17 cellular contexts compared by ENCODE assay signal in genomic region chr9:134681061-134681661, GRCh38. TPM values are rescaled to one million over a fixed set of nuclear protein-coding genes. Genes with fewer than 3 reads are reported as not detected.
DNase-seq lines count a peak whose midpoint lies in the region; ATAC-seq and TF ChIP-seq lines count a peak whose summit lies in the region.
"Had no signal": no experiment of that assay in that cellular context is flagged by ENCODE, and none has a peak within 500 bp of the region (broad histone marks: within the 10 kb centered on the region; RNA-seq: fewer than 3 reads in every experiment).

No MANE protein-coding gene starts in this region.

- H3K9ac ChIP-seq in IMR-90 (ENCODE audit: low read depth, low read length): no peak overlapping the region
- H3K9ac ChIP-seq in mesenchymal stem cell (ENCODE audit: low read length): peak overlapping the region; percentile 30

- H3K36me3 ChIP-seq in IMR-90 (ENCODE audit: control insufficient read depth, insufficient read depth, low read length): peaks cover 21% of the 10 kb centered on the region
- peaks cover 15 to 17% of the 10 kb centered on the region in 2 experiments for H3K36me3 ChIP-seq in mesenchymal stem cell (ENCODE audit: control insufficient read depth in 1 of 2, insufficient read depth in 2 of 2, low read depth in 1 of 2, low read length in 2 of 2)
- no peaks in the 10 kb centered on the region for H3K36me3 ChIP-seq in tibial artery
- H3K36me3 ChIP-seq: neutrophil had no signal

- H2BK15ac ChIP-seq in IMR-90 (ENCODE audit: low read depth, low read length): no peak overlapping the region
- peak overlapping the region; percentile 78 for H2BK15ac ChIP-seq in mesenchymal stem cell (ENCODE audit: low read depth, poor library complexity, severe bottlenecking)

- no peak overlapping the region for H3K4me3 ChIP-seq in IMR-90 (ENCODE audit: insufficient read depth, low read depth, low read length)
- no peak overlapping the region for H3K4me3 ChIP-seq in fibroblast of pulmonary artery (replicated peaks; ENCODE audit: low read depth, low read length)
- no peak overlapping the region for H3K4me3 ChIP-seq in mesenchymal stem cell (ENCODE audit: insufficient read depth in 1 of 2, low read depth in 1 of 2, low read length in 2 of 2)
- no peak overlapping the region for H3K4me3 ChIP-seq in tibial artery

- H2BK12ac ChIP-seq in mesenchymal stem cell (ENCODE audit: low read length in 2 of 2): peak overlapping the region in 1 of 2 experiments; percentile 51

- H2BK5ac ChIP-seq in IMR-90 (ENCODE audit: low read depth, low read length, poor library complexity, severe bottlenecking) (peak overlapping the region; percentile 34), mesenchymal stem cell (ENCODE audit: low read depth, low read length, poor library complexity, severe bottlenecking) (no peak overlapping the region)

- intact Hi-C loops in IMR-90 (cut with micrococcal nuclease) (no loop called here), tibial artery (cut with DNase I; ENCODE audit: low total_unique reads) (no loop called here)

- H4K8ac ChIP-seq in IMR-90 (ENCODE audit: low read depth in 2 of 2, low read length in 2 of 2): peak overlapping the region in 1 of 2 experiments; percentile 22; a peak in 1 of 4 replicates
- peak overlapping the region; percentile 1 for H4K8ac ChIP-seq in mesenchymal stem cell (ENCODE audit: low read length)

- H3K4me2 ChIP-seq in IMR-90 (ENCODE audit: low read depth, low read length): peak overlapping the region; percentile 26
- H3K4me2 ChIP-seq in mesenchymal stem cell (ENCODE audit: low read length, poor library complexity, severe bottlenecking): peak overlapping the region; percentile 49

- H2AK9ac ChIP-seq in IMR-90 (replicated peaks; ENCODE audit: low read depth, low read length, poor library complexity): peak overlapping the region; percentile 28

- 58% methylated on average over 11 of the region's 22 CpGs; no CpG with 5 or more reads in 1 of the 2 experiments for WGBS in IMR-90 (ENCODE audit: extremely low coverage in 2 of 2, insufficient read length in 1 of 2), 2 experiments
- 45% methylated on average over 22 of the region's 22 CpGs for WGBS in mesenchymal stem cell

- DNase-seq in IMR-90 (peak; percentile 44), fibroblast of pulmonary artery (ENCODE audit: low read depth) (peak; percentile 15), mesenchymal stem cell (peak; percentile 69), tibial artery (peak in 1 of 2 donors; percentile 67), NCI-H187 treated with DMSO at 0.1 percent for 48 hours (lab: John Stamatoyannopoulos, UW) (no peak), DMS79 treated with DMSO at 0.1 percent for 48 hours (lab: John Stamatoyannopoulos, UW) (no peak), HK-2 (ENCODE audit: unreplicated experiment) (no peak), NOMO-1 (lab: John Stamatoyannopoulos, UW; ENCODE audit: unreplicated experiment in 2 of 2) (no peak)
- DNase-seq: activated CD4-positive, alpha-beta T cell treated with anti-CD3 and anti-CD28 coated beads for 48 hours; activated T-cell treated with anti-CD3 and anti-CD28 coated beads, Interleukin-2, amount 50 U/mL, for 1 hour; C1 segment of cervical spinal cord; dermis blood vessel endothelial cell; NCI-H82; SHP77; small intestine; T1000 had no signal

- H3K79me1 ChIP-seq in IMR-90 (ENCODE audit: low read depth in 1 of 2, low read length in 2 of 2) (peaks cover 26 to 94% of the 10 kb centered on the region in 2 experiments), mesenchymal stem cell (replicated peaks; ENCODE audit: low read length, poor library complexity, severe bottlenecking) (peaks cover 30% of the 10 kb centered on the region)

- in situ Hi-C loops in IMR-90 (cut with MboI; ENCODE audit: low sequenced_read_pairs): no loop called here

- no peak overlapping the region; the same call in 1 of the 2 replicates for H4K91ac ChIP-seq in IMR-90 (ENCODE audit: insufficient read depth, low read depth, low read length)
- no peak overlapping the region for H4K91ac ChIP-seq in mesenchymal stem cell (ENCODE audit: low read length)

- H3K27me3 ChIP-seq in IMR-90 (ENCODE audit: control insufficient read depth, insufficient read depth, low read length) (no peaks in the 10 kb centered on the region), mesenchymal stem cell (ENCODE audit: control insufficient read depth in 1 of 2, insufficient read depth in 1 of 2, low read length in 2 of 2) (no peaks in the 10 kb centered on the region), tibial artery (no peaks in the 10 kb centered on the region)
- H3K27me3 ChIP-seq: neutrophil had no signal

- H3K56ac ChIP-seq in IMR-90 (ENCODE audit: extremely low read depth, insufficient read depth, low read length): no peak overlapping the region

- H2BK20ac ChIP-seq in IMR-90 (ENCODE audit: low read depth, low read length): no peak overlapping the region

- dilution Hi-C loops in IMR-90 (cut with HindIII; ENCODE audit: low sequenced_read_pairs, unreplicated experiment): no loop called here

- CTCF ChIA-PET in IMR-90 (lab: Yijun Ruan, JAX): no interaction called here

- no TSS peak for BruUV-seq in IMR-90 (replicated peaks; lab: Mats Ljungman, UMichigan)

- H3K27ac ChIP-seq in IMR-90 (ENCODE audit: insufficient read depth, low read length) (peak overlapping the region; percentile 24; the same call in 1 of the 2 replicates), mesenchymal stem cell (ENCODE audit: low read length, poor library complexity, severe bottlenecking) (peak overlapping the region; percentile 39), tibial artery (peak overlapping the region; percentile 62 to 72)
- H3K27ac ChIP-seq: neutrophil had no signal

- POLR2A ChIA-PET in IMR-90 (lab: Charles Lee; ENCODE audit: unreplicated experiment): no interaction called here

- H4K5ac ChIP-seq in IMR-90 (ENCODE audit: low read depth, low read length): no peak overlapping the region

- H3K9me1 ChIP-seq in IMR-90 (ENCODE audit: insufficient read depth, low read length): peaks cover 48% of the 10 kb centered on the region

- 0 out of 2 replicates have a peak overlapping the region, but pooled peaks have one; percentile 44 for H3K23ac ChIP-seq in IMR-90 (ENCODE audit: low read depth, low read length)
- no peak overlapping the region for H3K23ac ChIP-seq in mesenchymal stem cell (ENCODE audit: low read length in 2 of 2)

- TF ChIP-seq RAD21 in IMR-90 (IDR thresholded peaks at IDR 0.05; ENCODE audit: low read length): no peak

- H3K4me1 ChIP-seq in IMR-90 (ENCODE audit: control insufficient read depth, insufficient read depth, low read length): peaks cover 36% of the 10 kb centered on the region
- peaks cover 44% of the 10 kb centered on the region for H3K4me1 ChIP-seq in mesenchymal stem cell (ENCODE audit: control insufficient read depth, insufficient read depth, low read depth, low read length)
- peaks cover 0 to 67% (median 41%) of the 10 kb centered on the region in 4 donors for H3K4me1 ChIP-seq in tibial artery

- peak; percentile 50 for ATAC-seq in IMR-90 (ENCODE audit: low read depth)

- no peak for TF ChIP-seq CTCF in IMR-90 (conservative IDR thresholded peaks at IDR 0.05; ENCODE audit: low read depth, low read length)
- TF ChIP-seq CTCF in fibroblast of pulmonary artery (IDR thresholded peaks at IDR 0.05; ENCODE audit: low read length, missing control alignments): no peak
- TF ChIP-seq CTCF in tibial artery (IDR thresholded peaks at IDR 0.05): no peak

- H2AFZ ChIP-seq in IMR-90 (replicated peaks; ENCODE audit: low read length, poor library complexity): peak overlapping the region; percentile 58
- no peak overlapping the region for H2AFZ ChIP-seq in mesenchymal stem cell (ENCODE audit: low read depth, low read length)

- H3K4ac ChIP-seq in IMR-90 (ENCODE audit: low read depth, low read length): no peak overlapping the region; the same call in 1 of the 2 replicates
- no peak overlapping the region for H3K4ac ChIP-seq in mesenchymal stem cell (ENCODE audit: low read depth in 1 of 2, low read length in 2 of 2)

- H2BK120ac ChIP-seq in IMR-90 (ENCODE audit: low read depth, low read length) (no peak overlapping the region), mesenchymal stem cell (ENCODE audit: low read depth, low read length) (peak overlapping the region; percentile 29)

- H3K14ac ChIP-seq in IMR-90 (replicated peaks; ENCODE audit: low read depth, low read length) (0 out of 2 replicates have a peak overlapping the region, but pooled peaks have one; percentile 21), mesenchymal stem cell (ENCODE audit: low read length in 2 of 2) (peak overlapping the region in 1 of 2 experiments; percentile 9)

- peaks cover 97% of the 10 kb centered on the region for H4K20me1 ChIP-seq in IMR-90 (ENCODE audit: insufficient read depth, low read length)

- H2AK5ac ChIP-seq in IMR-90 (ENCODE audit: low read depth, low read length) (peak overlapping the region; percentile 52; the same call in 1 of the 2 replicates), mesenchymal stem cell (ENCODE audit: low read length, severe bottlenecking) (no peak overlapping the region)

- no peak for TF ChIP-seq POLR2A in IMR-90 (IDR thresholded peaks at IDR 0.05; ENCODE audit: low read depth, low read length)

- H3K9me3 ChIP-seq in IMR-90 (ENCODE audit: control insufficient read depth, insufficient read depth, low read length) (no peaks in the 10 kb centered on the region), mesenchymal stem cell (ENCODE audit: control insufficient read depth, low read length) (no peaks in the 10 kb centered on the region), tibial artery (no peaks in the 10 kb centered on the region)
- H3K9me3 ChIP-seq: neutrophil had no signal

- H3K18ac ChIP-seq in IMR-90 (ENCODE audit: low read depth, low read length) (peak overlapping the region; percentile 16; the same call in 1 of the 2 replicates), mesenchymal stem cell (ENCODE audit: low read depth in 1 of 2, low read length in 2 of 2) (peak overlapping the region; percentile 9 to 59)

TF ChIP-seq in IMR-90, 13 proteins besides CTCF, POLR2A, EP300 and RAD21 (continues in another document):
- no peak for TF ChIP-seq SMC3 (IDR thresholded peaks at IDR 0.05; ENCODE audit: low read depth, low read length)
- no peak for TF ChIP-seq CHD1 (IDR thresholded peaks at IDR 0.05; ENCODE audit: low read depth, low read length)
- TF ChIP-seq RCOR1 (IDR thresholded peaks at IDR 0.05; ENCODE audit: insufficient replicate concordance, low read length): no peak
- no peak for TF ChIP-seq NFE2L2 (IDR thresholded peaks at IDR 0.05; ENCODE audit: low read depth, low read length)
- no peak for TF ChIP-seq USF2 (IDR thresholded peaks at IDR 0.05; ENCODE audit: low read depth, low read length)

RNA-seq across cellular contexts. Expression of gene COL5A1, which starts 39.6 kb away (rescaled TPM):
- total RNA-seq in IMR-90 (2012; rRNA removed): 19.2 and 21.1 TPM in 2 replicates
- 154 and 173 TPM in 2 replicates for polyA plus RNA-seq in IMR-90 (2012; rRNA removed)
- polyA plus RNA-seq in IMR-90 (2012; cell fraction: cytosol; rRNA removed): 95.5 and 194 TPM in 2 replicates
- polyA plus RNA-seq in IMR-90 (2012; cell fraction: nucleus; rRNA removed; ENCODE audit: low replicate concordance): 391 and 419 TPM in 2 replicates
- polyA plus RNA-seq in mesenchymal stem cell (2013, experiment 1 of 2): 754 TPM
- polyA plus RNA-seq in mesenchymal stem cell (2013, experiment 2 of 2): 709 TPM

Comparison
In these comparisons a context has a peak if more than half of its experiments do, and no peak if none do; other contexts are left out.
1. DNase-seq: peak in IMR-90 (single experiment), fibroblast of pulmonary artery (single experiment) and mesenchymal stem cell (single experiment); none in NCI-H187 treated with DMSO at 0.1 percent for 48 hours (single experiment), DMS79 treated with DMSO at 0.1 percent for 48 hours (single experiment), HK-2 (single experiment) and NOMO-1 (0 of 2).
2. Peak in every context shown above with its lines, with median percentiles within 50 percentile points of each other: H3K27ac ChIP-seq.